12 cellular contexts compared by ENCODE assay signal in genomic region chr6:6654599-6655575, GRCh38.
DNase-seq lines count a peak whose midpoint lies in the region; ATAC-seq and TF ChIP-seq lines count a peak whose summit lies in the region.
"Had no signal": no experiment of that assay in that cellular context is flagged by ENCODE, and none has a peak within 500 bp of the region (broad histone marks: within the 10 kb centered on the region; RNA-seq: fewer than 3 reads in every experiment).

No MANE protein-coding gene starts in this region.

- H3K9ac ChIP-seq in subcutaneous abdominal adipose tissue (ENCODE audit: low read length in 5 of 5) = no peak overlapping the region

- H3K4me3 ChIP-seq in left lung (no peak overlapping the region), subcutaneous abdominal adipose tissue (ENCODE audit: low read depth in 1 of 5, low read length in 5 of 5) (no peak overlapping the region), coronary artery (no peak overlapping the region)
- H3K4me3 ChIP-seq: A549, tibial artery had no signal

- H3K36me3 ChIP-seq in left lung (no peaks in the 10 kb centered on the region), subcutaneous abdominal adipose tissue (ENCODE audit: control insufficient read depth in 5 of 5, insufficient read depth in 5 of 5, low read length in 5 of 5) (no peaks in the 10 kb centered on the region)
- H3K36me3 ChIP-seq: neutrophil, tibial artery had no signal

- H3K27me3 ChIP-seq in left lung = no peaks in the 10 kb centered on the region
- H3K27me3 ChIP-seq in subcutaneous abdominal adipose tissue (ENCODE audit: control insufficient read depth in 5 of 5, insufficient read depth in 4 of 5, low read length in 5 of 5) = no peaks in the 10 kb centered on the region
- H3K27me3 ChIP-seq: neutrophil, tibial artery had no signal

- no peak for DNase-seq in activated CD4-positive, CD25-positive, alpha-beta regulatory T cell treated with anti-CD3 and anti-CD28 coated beads, Interleukin-2, amount 50 U/mL, for 72 hours
- DNase-seq in left lung (peak in 1 of 2 donors; percentile 53), COR-L47 (lab: John Stamatoyannopoulos, UW) (no peak), coronary artery (ENCODE audit: low spot score) (no peak)

- H3K27ac ChIP-seq in left lung = peak overlapping the region; percentile 36 to 64
- H3K27ac ChIP-seq in subcutaneous abdominal adipose tissue (ENCODE audit: low read depth, low read length) = peak overlapping the region; percentile 66
- H3K27ac ChIP-seq in coronary artery = peak overlapping the region in 1 of 2 donors; percentile 62
- H3K27ac ChIP-seq: A549, neutrophil, tibial artery, VCaP had no signal

- H3K36me3 Mint-ChIP-seq in activated T-helper 17 cell treated with anti-CD3 and anti-CD28 coated beads, Interleukin-2, amount 50 U/mL, for 72 hours (ENCODE audit: low read depth) = no peaks in the 10 kb centered on the region

- no peaks in the 10 kb centered on the region for H3K9me3 Mint-ChIP-seq in activated T-helper 17 cell treated with anti-CD3 and anti-CD28 coated beads, Interleukin-2, amount 50 U/mL, for 72 hours

- TF ChIP-seq CTCF in left lung (IDR thresholded peaks at IDR 0.05) (no peak), coronary artery (IDR thresholded peaks at IDR 0.05) (no peak)

- H3K27ac Mint-ChIP-seq in activated T-helper 17 cell treated with anti-CD3 and anti-CD28 coated beads, Interleukin-2, amount 50 U/mL, for 72 hours = peak overlapping the region; percentile 73

- peaks cover 4% of the 10 kb centered on the region for H3K27me3 Mint-ChIP-seq in activated T-helper 17 cell treated with anti-CD3 and anti-CD28 coated beads, Interleukin-2, amount 50 U/mL, for 72 hours

- ATAC-seq in activated CD4-positive, CD25-positive, alpha-beta regulatory T cell treated with anti-CD3 and anti-CD28 coated beads, Interleukin-2, amount 50 U/mL, for 24 hours = peak; percentile 68 to 74
- peak; percentile 62 for ATAC-seq in activated T-helper 17 cell treated with anti-CD3 and anti-CD28 coated beads, Interleukin-2, amount 50 U/mL, for 72 hours (replicated peaks)
- ATAC-seq in left lung (peak; percentile 59), GM21367 (IDR thresholded peaks at IDR 0.05; ENCODE audit: unreplicated experiment) (no peak)
- ATAC-seq: A549 had no signal

- H3K4me3 Mint-ChIP-seq in activated T-helper 17 cell treated with anti-CD3 and anti-CD28 coated beads, Interleukin-2, amount 50 U/mL, for 72 hours = peak overlapping the region; percentile 58

- H3K9me3 ChIP-seq in left lung = no peaks in the 10 kb centered on the region
- peaks cover 0 to 2% (median 0%) of the 10 kb centered on the region in 5 donors for H3K9me3 ChIP-seq in subcutaneous abdominal adipose tissue (ENCODE audit: control insufficient read depth in 5 of 5, low read length in 5 of 5)
- H3K9me3 ChIP-seq: A549, neutrophil, tibial artery had no signal

- H3K4me1 ChIP-seq in left lung = peaks cover 0 to 56% of the 10 kb centered on the region in 2 donors
- H3K4me1 ChIP-seq in subcutaneous abdominal adipose tissue (ENCODE audit: control insufficient read depth in 5 of 5, insufficient read depth in 5 of 5, low read length in 5 of 5) = peaks cover 9 to 73% (median 49%) of the 10 kb centered on the region in 5 donors
- H3K4me1 ChIP-seq: A549 had no signal

- intact Hi-C loops in left lung (cut with DNase I) = no loop called here

- H3K4me1 Mint-ChIP-seq in activated T-helper 17 cell treated with anti-CD3 and anti-CD28 coated beads, Interleukin-2, amount 50 U/mL, for 72 hours = peaks cover 32% of the 10 kb centered on the region
